ENCODE assay signal across 23 cellular contexts in genomic region chr2:232214053-232214452, GRCh38.
"Had no signal": no experiment of that assay in that cellular context is flagged by ENCODE, and none has a peak within 500 bp of the region (broad histone marks: within the 10 kb centered on the region; RNA-seq: fewer than 3 reads in every experiment).

No MANE protein-coding gene starts in this region.

- H3K4me1 ChIP-seq: ascending aorta, parathyroid adenoma, tibial nerve had no signal

- ATAC-seq: activated CD8-positive, alpha-beta T cell treated with anti-CD3 and anti-CD28 coated beads for 36 hours; activated naive CD4-positive, alpha-beta T cell treated with anti-CD3 and anti-CD28 coated beads, Interleukin-2, amount 50 U/mL, for 72 hours; activated T-helper 17 cell treated with anti-CD3 and anti-CD28 coated beads, Interleukin-2, amount 50 U/mL, for 72 hours; mucosa of descending colon; right cardiac atrium had no signal

- H2AFZ ChIP-seq: parathyroid adenoma had no signal

- H3K27ac Mint-ChIP-seq: activated CD4-positive, alpha-beta T cell treated with anti-CD3 and anti-CD28 coated beads, Interleukin-2, amount 10 ng/mL, durations not matched to agents 7 days and 5 days; activated CD8-positive, alpha-beta T cell treated with anti-CD3 and anti-CD28 coated beads for 36 hours; activated naive CD4-positive, alpha-beta T cell treated with anti-CD3 and anti-CD28 coated beads, Interleukin-2, amount 50 U/mL, for 72 hours; activated T-helper 17 cell treated with anti-CD3 and anti-CD28 coated beads, Interleukin-2, amount 50 U/mL, for 72 hours; memory B cell; nephron progenitor cell had no signal

- FAIRE-seq: TTC549, urothelium cell line had no signal

- H3K36me3 ChIP-seq: WERI-Rb-1 had no signal

- H3K27ac ChIP-seq: ascending aorta, epithelial cell of prostate, parathyroid adenoma, skin epidermis, stomach, suprapubic skin, tibial nerve, WERI-Rb-1 had no signal

- DNase-seq: activated CD4-positive, alpha-beta T cell treated with anti-CD3 and anti-CD28 coated beads, Interleukin-2, amount 10 ng/mL, durations not matched to agents 7 days and 5 days; activated CD4-positive, CD25-positive, alpha-beta regulatory T cell treated with anti-CD3 and anti-CD28 coated beads, Interleukin-2, amount 50 U/mL, for 72 hours; activated CD8-positive, alpha-beta T cell treated with anti-CD3 and anti-CD28 coated beads for 36 hours; activated T-cell treated with anti-CD3 and anti-CD28 coated beads, Interleukin-2, amount 50 U/mL, for 1 hour; mucosa of descending colon; nephron progenitor cell; nucleus accumbens; right cardiac atrium; stimulated activated CD4-positive, alpha-beta T cell treated with anti-CD3 and anti-CD28 coated beads, Interleukin-1b, Interleukin-23, amount 100 ng/mL, for 48 hours; stomach; T-helper 1 cell; WERI-Rb-1 had no signal

- H3K9me3 Mint-ChIP-seq: activated CD4-positive, alpha-beta T cell treated with anti-CD3 and anti-CD28 coated beads, Interleukin-2, amount 10 ng/mL, durations not matched to agents 7 days and 5 days; activated CD8-positive, alpha-beta T cell treated with anti-CD3 and anti-CD28 coated beads for 36 hours; activated naive CD4-positive, alpha-beta T cell treated with anti-CD3 and anti-CD28 coated beads, Interleukin-2, amount 50 U/mL, for 72 hours; activated T-helper 17 cell treated with anti-CD3 and anti-CD28 coated beads, Interleukin-2, amount 50 U/mL, for 72 hours; memory B cell; nephron progenitor cell had no signal

- H3K4me3 Mint-ChIP-seq: activated CD4-positive, alpha-beta T cell treated with anti-CD3 and anti-CD28 coated beads, Interleukin-2, amount 10 ng/mL, durations not matched to agents 7 days and 5 days; activated CD8-positive, alpha-beta T cell treated with anti-CD3 and anti-CD28 coated beads for 36 hours; activated T-helper 17 cell treated with anti-CD3 and anti-CD28 coated beads, Interleukin-2, amount 50 U/mL, for 72 hours; memory B cell; nephron progenitor cell had no signal

- H3K27me3 ChIP-seq: ascending aorta, stomach, suprapubic skin, tibial nerve had no signal

- H3K9me3 ChIP-seq: ascending aorta, mucosa of descending colon, stomach, suprapubic skin, tibial nerve had no signal

- H3K9ac ChIP-seq: parathyroid adenoma had no signal

- H3K27me3 Mint-ChIP-seq: activated CD4-positive, alpha-beta T cell treated with anti-CD3 and anti-CD28 coated beads, Interleukin-2, amount 10 ng/mL, durations not matched to agents 7 days and 5 days; activated CD8-positive, alpha-beta T cell treated with anti-CD3 and anti-CD28 coated beads for 36 hours; activated T-helper 17 cell treated with anti-CD3 and anti-CD28 coated beads, Interleukin-2, amount 50 U/mL, for 72 hours; memory B cell had no signal

- H3K4me3 ChIP-seq: ascending aorta, mucosa of descending colon, skin epidermis, stomach, suprapubic skin, tibial nerve had no signal
